ENCODE assay signal across 23 cellular contexts in the genomic region with DNA sequence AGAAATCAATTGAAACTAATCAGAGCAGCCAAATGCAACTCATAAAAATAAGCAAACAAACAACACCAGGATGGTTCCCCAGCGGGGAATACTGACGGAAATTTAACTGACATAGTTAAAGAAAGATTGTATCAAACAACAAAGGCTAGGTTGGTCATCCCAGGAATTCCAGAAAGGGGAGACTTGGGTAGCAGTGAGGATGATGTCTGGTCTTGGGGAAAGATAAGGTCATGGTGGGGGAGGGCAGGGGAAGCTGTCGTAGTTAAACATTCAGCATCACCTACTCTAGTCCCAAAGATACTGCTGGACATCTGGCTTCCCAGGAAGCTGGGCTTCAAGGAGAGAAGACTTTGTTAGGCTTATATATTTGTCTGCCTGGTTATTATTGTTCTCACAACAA. TPM values are rescaled to one million over a fixed set of nuclear protein-coding genes. Genes with fewer than 3 reads are reported as not detected.
"Had no signal": no experiment of that assay in that cellular context is flagged by ENCODE, and none has a peak within 500 bp of the region (broad histone marks: within the 10 kb centered on the region; RNA-seq: fewer than 3 reads in every experiment).

No MANE protein-coding gene starts in this region.

- H3K4me1 ChIP-seq: SJSA1 had no signal

- H3K27ac Mint-ChIP-seq: IgD-negative memory B cell had no signal

- H3K4me1 Mint-ChIP-seq: IgD-negative memory B cell had no signal

- H3K36me3 Mint-ChIP-seq: IgD-negative memory B cell had no signal

- H3K9me3 ChIP-seq: SJSA1 had no signal

- H3K9me3 Mint-ChIP-seq: IgD-negative memory B cell had no signal

- H3K27me3 ChIP-seq: SJSA1 had no signal

- H3K4me3 ChIP-seq: SJSA1, SK-N-MC had no signal

- H3K27me3 Mint-ChIP-seq: IgD-negative memory B cell had no signal

- H3K36me3 ChIP-seq: SJSA1 had no signal

- H3K27ac ChIP-seq: SJSA1, SK-N-MC had no signal

- H3K4me3 Mint-ChIP-seq: IgD-negative memory B cell had no signal

- DNase-seq: KBM-7, MV-4-11, NCI-H1048, NCI-H1105 treated with DMSO at 0.1 percent for 48 hours, NCI-H1417 treated with DMSO at 0.1 percent for 48 hours, NCI-H146, NCI-H1694 treated with DMSO at 0.1 percent for 48 hours, NCI-H1930, NCI-H2081, NCI-H2171, NCI-H226, NCI-H446, NCI-H510A, NCI-H524 treated with DMSO at 0.1 percent for 48 hours, NCI-H69, NCI-H774, Right ventricle myocardium superior, RPMI8226, SIG-M5 had no signal

RNA-seq across cellular contexts. Expression of gene DYNC1I1, which starts 50.4 kb away (rescaled TPM):
- total RNA-seq: MCF 10A had no signal
- polyA plus RNA-seq: IgD-negative memory B cell had no signal
